Comparison of ENCODE assay signal across 21 cellular contexts in genomic region chr20:19079536-19080299, GRCh38.
DNase-seq lines count a peak whose midpoint lies in the region; ATAC-seq and TF ChIP-seq lines count a peak whose summit lies in the region.
"Had no signal": no experiment of that assay in that cellular context is flagged by ENCODE, and none has a peak within 500 bp of the region (broad histone marks: within the 10 kb centered on the region; RNA-seq: fewer than 3 reads in every experiment).

No MANE protein-coding gene starts in this region.

- H3K4me3 Mint-ChIP-seq in MCF 10A (ENCODE audit: unreplicated experiment): no peak overlapping the region
- H3K4me3 Mint-ChIP-seq in WTC11: no peak overlapping the region
- H3K4me3 Mint-ChIP-seq: activated CD4-positive, alpha-beta memory T cell treated with anti-CD3 and anti-CD28 coated beads for 36 hours; activated naive CD8-positive, alpha-beta T cell treated with anti-CD3 and anti-CD28 coated beads for 36 hours; CD14-positive monocyte; HFFc6; stimulated activated naive CD8-positive, alpha-beta T cell treated with anti-CD3 and anti-CD28 coated beads, Interleukin-15, Interleukin-2, amounts not matched to agents 100 ng/mL and 50 ng/mL, for 24 hours had no signal

- H3K9me3 ChIP-seq in breast epithelium: no peaks in the 10 kb centered on the region
- H3K9me3 ChIP-seq: sigmoid colon had no signal

- CTCF ChIA-PET in MCF 10A (lab: Yijun Ruan, JAX) (interaction anchor here (0.6 kb wide), 1 partner anchor 1814 kb away, joined by 3 read pairs; no protein-coding TSS in a partner anchor), WTC11 (lab: Charles Lee) (no interaction called here)

- H3K36me3 ChIP-seq in breast epithelium: no peaks in the 10 kb centered on the region
- H3K36me3 ChIP-seq: sigmoid colon had no signal

- H3K36me3 Mint-ChIP-seq in MCF 10A (ENCODE audit: insufficient read depth, unreplicated experiment) (no peaks in the 10 kb centered on the region), WTC11 (no peaks in the 10 kb centered on the region; the same call in 1 of the 2 replicates)
- H3K36me3 Mint-ChIP-seq: activated CD4-positive, alpha-beta memory T cell treated with anti-CD3 and anti-CD28 coated beads for 36 hours; activated naive CD8-positive, alpha-beta T cell treated with anti-CD3 and anti-CD28 coated beads for 36 hours; CD14-positive monocyte had no signal

- H3K9me3 Mint-ChIP-seq in MCF 10A (ENCODE audit: unreplicated experiment) (peaks cover 40% of the 10 kb centered on the region), WTC11 (peaks cover 29% of the 10 kb centered on the region)
- H3K9me3 Mint-ChIP-seq: activated CD4-positive, alpha-beta memory T cell treated with anti-CD3 and anti-CD28 coated beads for 36 hours; activated naive CD8-positive, alpha-beta T cell treated with anti-CD3 and anti-CD28 coated beads for 36 hours; stimulated activated naive CD8-positive, alpha-beta T cell treated with anti-CD3 and anti-CD28 coated beads, Interleukin-15, Interleukin-2, amounts not matched to agents 100 ng/mL and 50 ng/mL, for 24 hours had no signal

- H3K27ac ChIP-seq in breast epithelium: no peak overlapping the region
- H3K27ac ChIP-seq: foreskin keratinocyte, sigmoid colon had no signal

- TF ChIP-seq CTCF in MCF 10A (IDR thresholded peaks at IDR 0.05; ENCODE audit: unreplicated experiment): no peak
- no peak for TF ChIP-seq CTCF in breast epithelium (IDR thresholded peaks at IDR 0.05)
- no peak for TF ChIP-seq CTCF in WTC11 (IDR thresholded peaks at IDR 0.05)

- POLR2A ChIA-PET in MCF 10A (lab: Yijun Ruan, JAX): interaction anchor here (0.5 kb wide), 1 partner anchor 1234 kb away, joined by 4 read pairs; no protein-coding TSS in a partner anchor
- POLR2A ChIA-PET in WTC11 (lab: Charles Lee): no interaction called here

- ATAC-seq in WTC11: no peak
- ATAC-seq: foreskin keratinocyte, Right ventricle myocardium inferior had no signal

- BruUV-seq in MCF 10A (replicated peaks; lab: Mats Ljungman, UMichigan): no TSS peak

- DNase-seq in MCF 10A (ENCODE audit: unreplicated experiment) (peak; percentile 82), breast epithelium (ENCODE audit: low spot score in 2 of 2) (no peak), LHCN-M2 (ENCODE audit: low read depth) (peak; percentile 0), dermis microvascular lymphatic vessel endothelial cell (ENCODE audit: low read depth in 2 of 2) (peak; percentile 9 to 16), T-helper 2 cell (no peak), Ammon's horn (ENCODE audit: low spot score) (no peak), WTC11 (ENCODE audit: low spot score) (no peak)
- DNase-seq: activated CD4-positive, alpha-beta memory T cell treated with anti-CD3 and anti-CD28 coated beads for 36 hours; activated CD4-positive, CD25-positive, alpha-beta regulatory T cell; activated naive CD8-positive, alpha-beta T cell treated with anti-CD3 and anti-CD28 coated beads for 36 hours; GF-D8; HFFc6; NCI-H187; sigmoid colon; stimulated activated CD4-positive, alpha-beta T cell treated with anti-CD3 and anti-CD28 coated beads, Interleukin-15, amount 100 ng/mL, for 24 hours; SW 1271 had no signal

- no peak for TF ChIP-seq POLR2A in breast epithelium (IDR thresholded peaks at IDR 0.05)

- no peak overlapping the region for H3K4me3 ChIP-seq in breast epithelium
- H3K4me3 ChIP-seq: sigmoid colon had no signal

- intact Hi-C loops in MCF 10A (cut with micrococcal nuclease): no loop called here
- intact Hi-C loops in breast epithelium (cut with DNase I; ENCODE audit: low total_unique reads): no loop called here

- no peaks in the 10 kb centered on the region for H3K27me3 Mint-ChIP-seq in MCF 10A (ENCODE audit: insufficient read depth, unreplicated experiment)
- no peaks in the 10 kb centered on the region; the same call in 1 of the 2 replicates for H3K27me3 Mint-ChIP-seq in WTC11 (ENCODE audit: low read depth)
- H3K27me3 Mint-ChIP-seq: activated CD4-positive, alpha-beta memory T cell treated with anti-CD3 and anti-CD28 coated beads for 36 hours; activated naive CD8-positive, alpha-beta T cell treated with anti-CD3 and anti-CD28 coated beads for 36 hours; stimulated activated naive CD8-positive, alpha-beta T cell treated with anti-CD3 and anti-CD28 coated beads, Interleukin-15, Interleukin-2, amounts not matched to agents 100 ng/mL and 50 ng/mL, for 24 hours had no signal

- no peaks in the 10 kb centered on the region for H3K4me1 ChIP-seq in breast epithelium
- H3K4me1 ChIP-seq: foreskin keratinocyte, sigmoid colon had no signal

- H3K27me3 ChIP-seq in breast epithelium: no peaks in the 10 kb centered on the region
- H3K27me3 ChIP-seq: foreskin keratinocyte, sigmoid colon had no signal

- no peaks in the 10 kb centered on the region for H3K4me1 Mint-ChIP-seq in MCF 10A (ENCODE audit: insufficient read depth, unreplicated experiment)
- peaks cover 9% of the 10 kb centered on the region for H3K4me1 Mint-ChIP-seq in WTC11

- H3K27ac Mint-ChIP-seq in MCF 10A (ENCODE audit: low read depth, unreplicated experiment): no peak overlapping the region
- no peak overlapping the region for H3K27ac Mint-ChIP-seq in WTC11
- H3K27ac Mint-ChIP-seq: activated CD4-positive, alpha-beta memory T cell treated with anti-CD3 and anti-CD28 coated beads for 36 hours; activated naive CD8-positive, alpha-beta T cell treated with anti-CD3 and anti-CD28 coated beads for 36 hours; CD14-positive monocyte; HFFc6; progenitor cell of endocrine pancreas; stimulated activated naive CD8-positive, alpha-beta T cell treated with anti-CD3 and anti-CD28 coated beads, Interleukin-15, Interleukin-2, amounts not matched to agents 100 ng/mL and 50 ng/mL, for 24 hours had no signal

TF ChIP-seq in WTC11, 78 proteins besides CTCF, POLR2A, EP300 and RAD21 (continues in another document):
- TF ChIP-seq STAT6 (CRISPR knock-in tag; conservative IDR thresholded peaks at IDR 0.05; ENCODE audit: low read depth) (no peak), ZNF232 (CRISPR knock-in tag; IDR thresholded peaks at IDR 0.05) (no peak), ZNF121 (CRISPR knock-in tag; IDR thresholded peaks at IDR 0.05) (no peak), ZBTB21 (CRISPR knock-in tag; IDR thresholded peaks at IDR 0.05; ENCODE audit: borderline replicate concordance) (no peak), GRHL2 (CRISPR knock-in tag; IDR thresholded peaks at IDR 0.05; ENCODE audit: insufficient replicate concordance, severe bottlenecking) (no peak), ZNF138 (CRISPR knock-in tag; conservative IDR thresholded peaks at IDR 0.05) (no peak), SMAD3 (CRISPR knock-in tag; IDR thresholded peaks at IDR 0.05; ENCODE audit: borderline replicate concordance) (no peak), TEAD4 (CRISPR knock-in tag; IDR thresholded peaks at IDR 0.05) (no peak), ZNF532 (CRISPR knock-in tag; IDR thresholded peaks at IDR 0.05; ENCODE audit: borderline replicate concordance) (no peak)

Comparison
In these comparisons a context has a peak if more than half of its experiments do, and no peak if none do; other contexts are left out.
1. DNase-seq: peak in MCF 10A (single experiment), LHCN-M2 (single experiment) and dermis microvascular lymphatic vessel endothelial cell (2 of 2); none in breast epithelium (0 of 2), T-helper 2 cell (0 of 5), Ammon's horn (single experiment) and WTC11 (single experiment).